In genomic region chr6:36678488-36679042, GRCh38 we compare ENCODE assay signal across 8 cellular contexts. TPM values are rescaled to one million over a fixed set of nuclear protein-coding genes. Genes with fewer than 3 reads are reported as not detected.
DNase-seq lines count a peak whose midpoint lies in the region; TF ChIP-seq lines count a peak whose summit lies in the region.

TSS of gene CDKN1A (plus strand) at chr6:36678714. CDS start at chr6:36684102, 5,388 bp downstream.

- DNase-seq in DMS53 (lab: John Stamatoyannopoulos, UW), result peak; percentile 96
- DNase-seq in GOT3 (lab: John Stamatoyannopoulos, UW), result peak; percentile 92
- DNase-seq in MG63, result peak; percentile 93
- DNase-seq in SJCRH30, result peak; percentile 92 to 93
- peak; percentile 15 to 55 (median 24) for DNase-seq in activated naive CD4-positive, alpha-beta T cell (lab: John Stamatoyannopoulos, UW)
- peak; percentile 89 for DNase-seq in foreskin melanocyte

- H3K4me1 ChIP-seq in SJCRH30, result peaks cover 47% of the 10 kb centered on the region
- peaks cover 44% of the 10 kb centered on the region for H3K4me1 ChIP-seq in neuron (ENCODE audit: insufficient read depth, low read length)

- peak within 1 kb of the TSS; percentile 66 for H3K4me3 ChIP-seq in MG63
- peak within 1 kb of the TSS; percentile 81 for H3K4me3 ChIP-seq in SJCRH30
- peak within 1 kb of the TSS; percentile 86 for H3K4me3 ChIP-seq in neuron (ENCODE audit: low read length)

- peak within 1 kb of the TSS; percentile 86 for H3K27ac ChIP-seq in SJCRH30

- no peak for TF ChIP-seq CTCF in subcutaneous adipose tissue (IDR thresholded peaks at IDR 0.05; ENCODE audit: low read depth)

- H2AFZ ChIP-seq in neuron (ENCODE audit: low read depth, low read length), result no peak within 1 kb of the TSS

- H3K27me3 ChIP-seq in MG63, result no peaks in the 10 kb centered on the region
- H3K27me3 ChIP-seq in SJCRH30, result no peaks in the 10 kb centered on the region
- H3K27me3 ChIP-seq in neuron (ENCODE audit: insufficient read depth, low read length), result no peaks in the 10 kb centered on the region

- H3K36me3 ChIP-seq in MG63, result peaks cover 11% of the 10 kb centered on the region; the same call in 1 of the 2 replicates
- no peaks in the 10 kb centered on the region; the same call in 1 of the 2 replicates for H3K36me3 ChIP-seq in SJCRH30
- H3K36me3 ChIP-seq in neuron (ENCODE audit: insufficient read depth, low read length), result peaks cover 12% of the 10 kb centered on the region

- no peaks in the 10 kb centered on the region for H3K9me3 ChIP-seq in MG63
- H3K9me3 ChIP-seq in SJCRH30 (replicated peaks), result no peaks in the 10 kb centered on the region
- H3K9me3 ChIP-seq in neuron (ENCODE audit: low read length), result no peaks in the 10 kb centered on the region

RNA-seq across cellular contexts. Expression of gene CDKN1A, which starts in this region (rescaled TPM):
- total RNA-seq in MG63 (2014; rRNA removed; shearing (Covaris generic); ENCODE audit: low replicate concordance), result 15.8 and 25.8 TPM in 2 replicates
- total RNA-seq in SJCRH30 (2014; rRNA removed; shearing (Covaris generic)), result 56.1 and 57.8 TPM in 2 replicates
- 100 to 1,000 TPM in 2 of 4 donors, 10 to 100 TPM in 2; 75.7 to 120 (median 104) TPM for total RNA-seq in subcutaneous adipose tissue

Comparison
In these comparisons a context has a peak if more than half of its experiments do, and no peak if none do; other contexts are left out.
1. Peak in every context shown above with its lines: DNase-seq, H3K4me3 ChIP-seq and H3K27ac ChIP-seq.
2. DNase-seq: peak in every context shown above with its lines; median percentile 96 in DMS53; 93 in MG63; 92 in SJCRH30; 92 in GOT3; 89 in foreskin melanocyte; 24 in activated naive CD4-positive, alpha-beta T cell.